ENCODE assay signal across 1 cellular context in the genomic region with DNA sequence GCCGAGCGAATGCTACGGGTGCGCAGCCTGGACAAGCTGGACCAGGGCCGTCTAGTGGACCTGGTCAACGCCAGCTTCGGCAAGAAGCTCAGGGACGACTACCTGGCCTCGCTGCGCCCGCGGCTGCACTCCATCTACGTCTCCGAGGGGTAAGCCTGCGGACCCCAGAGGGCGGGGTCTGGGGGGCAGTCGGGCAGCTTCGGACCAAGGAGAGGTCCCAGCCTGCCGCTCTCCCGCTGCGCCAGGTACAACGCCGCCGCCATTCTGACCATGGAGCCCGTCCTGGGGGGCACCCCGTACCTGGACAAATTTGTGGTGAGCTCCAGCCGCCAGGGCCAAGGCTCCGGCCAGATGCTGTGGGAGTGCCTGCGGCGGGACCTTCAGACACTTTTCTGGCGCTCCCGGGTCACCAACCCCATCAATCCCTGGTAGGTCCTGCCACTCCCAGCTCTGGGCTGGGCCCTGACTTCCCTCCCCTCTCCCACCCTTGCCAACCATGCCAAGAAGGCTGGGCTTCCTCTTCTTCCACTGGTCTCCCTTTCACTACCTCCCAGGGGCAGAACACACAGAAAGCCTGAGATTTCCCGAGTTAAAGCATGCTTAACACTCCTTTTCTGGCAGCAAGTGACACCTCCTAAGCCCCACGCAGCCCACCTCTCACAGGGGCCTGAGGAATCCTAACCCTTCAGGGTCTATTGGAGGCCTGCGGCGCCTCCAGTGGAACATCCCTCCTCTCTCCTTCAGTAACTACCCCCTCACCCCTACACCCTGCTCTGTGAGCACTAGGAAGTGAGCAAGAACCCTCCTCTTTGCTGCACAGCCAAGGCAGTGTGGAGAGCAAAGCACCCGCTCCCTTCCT.
TF ChIP-seq lines count a peak whose summit lies in the region.

No MANE protein-coding gene starts in this region.

TF ChIP-seq in H1, 55 proteins besides CTCF, POLR2A, EP300 and RAD21:
- 0 out of 4 replicates have a peak, but pooled peaks of 1 of the 2 experiments have one; percentile 40 for TF ChIP-seq HDAC2 (IDR thresholded peaks at IDR 0.05; ENCODE audit: borderline replicate concordance in 1 of 2, low read depth in 2 of 2, low read length in 2 of 2)
- 0 out of 2 replicates have a peak, but pooled peaks have one; percentile 4 for TF ChIP-seq TBP (IDR thresholded peaks at IDR 0.05; ENCODE audit: low read depth, low read length)
- no peak for TF ChIP-seq HDAC6 (IDR thresholded peaks at IDR 0.05; ENCODE audit: low read depth, low read length)
- no peak for TF ChIP-seq SIX5 (IDR thresholded peaks at IDR 0.05; ENCODE audit: low read depth, low read length)
- peak; percentile 65 for TF ChIP-seq KDM4A (IDR thresholded peaks at IDR 0.05; ENCODE audit: low read depth, low read length, severe bottlenecking)
- TF ChIP-seq, protein P1, sequence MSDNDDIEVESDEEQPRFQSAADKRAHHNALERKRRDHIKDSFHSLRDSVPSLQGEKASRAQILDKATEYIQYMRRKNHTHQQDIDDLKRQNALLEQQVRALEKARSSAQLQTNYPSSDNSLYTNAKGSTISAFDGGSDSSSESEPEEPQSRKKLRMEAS (IDR thresholded peaks at IDR 0.05), result peak; percentile 33; the same call in 1 of the 2 replicates
